ENCODE assay signal across 8 cellular contexts in the genomic region with DNA sequence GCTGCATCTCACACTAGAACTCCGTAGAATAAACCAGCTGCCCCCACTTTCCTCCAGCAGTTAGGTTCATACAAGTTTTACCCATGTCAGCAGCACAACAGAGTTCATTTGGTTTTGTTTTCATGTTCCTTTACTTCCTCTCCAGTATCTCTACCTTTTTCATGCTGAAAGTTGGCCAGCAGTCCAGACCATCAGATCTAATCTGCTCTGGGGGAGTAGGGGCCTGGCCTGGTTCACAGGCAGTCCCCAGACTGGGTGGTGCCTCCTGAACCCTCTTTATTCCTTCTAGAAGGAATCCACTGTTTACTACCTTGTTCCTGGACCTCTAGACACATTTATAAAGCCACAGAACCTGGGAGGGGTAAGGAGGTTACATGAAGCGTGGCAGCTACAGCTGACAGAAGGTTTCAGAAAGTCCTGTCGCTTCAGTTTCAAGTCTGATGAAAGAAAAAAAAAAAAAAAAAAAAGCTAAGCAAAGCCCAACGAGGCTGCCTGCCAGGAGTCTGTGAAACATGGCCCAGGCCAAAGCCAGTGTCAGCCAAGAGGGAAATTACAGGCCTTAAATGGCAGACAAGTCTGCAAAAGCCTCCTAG.
DNase-seq lines count a peak whose midpoint lies in the region; ATAC-seq and TF ChIP-seq lines count a peak whose summit lies in the region.

No MANE protein-coding gene starts in this region.

- H3K27me3 ChIP-seq in lung (ENCODE audit: control insufficient read depth, insufficient read depth) (no peaks in the 10 kb centered on the region), upper lobe of left lung (no peaks in the 10 kb centered on the region)

- TF ChIP-seq POLR2A in upper lobe of left lung (IDR thresholded peaks at IDR 0.05) = no peak

- peaks cover 0 to 5% of the 10 kb centered on the region in 2 donors for H3K4me1 ChIP-seq in lung (ENCODE audit: control insufficient read depth in 2 of 2, insufficient read depth in 2 of 2, low read length in 2 of 2)
- H3K4me1 ChIP-seq in upper lobe of left lung = peaks cover 12 to 26% (median 15%) of the 10 kb centered on the region in 4 donors

- H3K4me3 ChIP-seq in lung (no peak overlapping the region), upper lobe of left lung (no peak overlapping the region)

- no peak for TF ChIP-seq EP300 in upper lobe of left lung (IDR thresholded peaks at IDR 0.05)

- DNase-seq in NCI-H2107 treated with DMSO at 0.1 percent for 48 hours (lab: John Stamatoyannopoulos, UW; ENCODE audit: unreplicated experiment) (peak; percentile 76), lung (ENCODE audit: low spot score) (peak; percentile 49), upper lobe of left lung (peak in 1 of 2 donors; percentile 56), SIG-M5 (lab: John Stamatoyannopoulos, UW) (no peak), ACHN (no peak)
- peak; percentile 30 for DNase-seq in central memory CD4-positive, alpha-beta T cell

- in situ Hi-C loops in ACHN (cut with HindIII; ENCODE audit: low pct_ligation_motif_present, low pct_unique_long_range_greater_than_20kb, low sequenced_read_pairs) = no loop called here

- TF ChIP-seq CTCF in lung (IDR thresholded peaks at IDR 0.05; ENCODE audit: control extremely low read depth, extremely low read depth) (no peak), upper lobe of left lung (IDR thresholded peaks at IDR 0.05) (no peak)

- H3K27ac ChIP-seq in lung (ENCODE audit: low read depth in 1 of 2, low read length in 1 of 2) = peak overlapping the region; percentile 78 to 89
- peak overlapping the region; percentile 54 to 77 (median 74) for H3K27ac ChIP-seq in upper lobe of left lung

- H3K36me3 ChIP-seq in lung (ENCODE audit: control insufficient read depth in 2 of 2, insufficient read depth in 2 of 2, low read length in 2 of 2) (no peaks in the 10 kb centered on the region), upper lobe of left lung (no peaks in the 10 kb centered on the region)

- peak; percentile 88 for ATAC-seq in GM18858 (IDR thresholded peaks at IDR 0.05; ENCODE audit: unreplicated experiment)
- ATAC-seq in HG02588 (IDR thresholded peaks at IDR 0.05; ENCODE audit: unreplicated experiment) = peak; percentile 84
- no peak for ATAC-seq in lung (ENCODE audit: insufficient read depth, low FRiP score)
- peak in 1 of 2 donors; percentile 64 for ATAC-seq in upper lobe of left lung (ENCODE audit: low FRiP score in 2 of 2)

- WGBS in lung, 2 donors = 23 to 57% methylated on average over 4 of the region's 4 CpGs
- 10 to 33% methylated on average over 4 of the region's 4 CpGs for WGBS in upper lobe of left lung, 2 donors

- H3K9me3 ChIP-seq in lung (ENCODE audit: control insufficient read depth in 2 of 2, insufficient read depth in 1 of 2, low read length in 1 of 2) (no peaks in the 10 kb centered on the region), upper lobe of left lung (no peaks in the 10 kb centered on the region)

Comparison
In these comparisons a context has a peak if more than half of its experiments do, and no peak if none do; other contexts are left out.
1. DNase-seq: peak in NCI-H2107 treated with DMSO at 0.1 percent for 48 hours (single experiment), central memory CD4-positive, alpha-beta T cell (single experiment) and lung (single experiment); none in SIG-M5 (single experiment) and ACHN (single experiment).